10 cellular contexts compared by ENCODE assay signal in genomic region chr15:48976444-48977088, GRCh38. TPM values are rescaled to one million over a fixed set of nuclear protein-coding genes. Genes with fewer than 3 reads are reported as not detected.
DNase-seq lines count a peak whose midpoint lies in the region; ATAC-seq and TF ChIP-seq lines count a peak whose summit lies in the region.
"Had no signal": no experiment of that assay in that cellular context is flagged by ENCODE, and none has a peak within 500 bp of the region (broad histone marks: within the 10 kb centered on the region; RNA-seq: fewer than 3 reads in every experiment).

No MANE protein-coding gene starts in this region.

- H3K27ac ChIP-seq in DOHH2 (ENCODE audit: low read depth, low read length) (no peak overlapping the region), Panc1 (ENCODE audit: low read length) (peak overlapping the region; percentile 66), trophoblast cell (ENCODE audit: low read depth, low read length) (no peak overlapping the region)

- peak overlapping the region; percentile 61 for H3K4me3 Mint-ChIP-seq in glutamatergic neuron (ENCODE audit: unreplicated experiment)

- H3K36me3 ChIP-seq in DOHH2 (ENCODE audit: control insufficient read depth, low read length): no peaks in the 10 kb centered on the region
- no peaks in the 10 kb centered on the region for H3K36me3 ChIP-seq in Panc1 (ENCODE audit: control insufficient read depth, insufficient read depth, low read length)
- no peaks in the 10 kb centered on the region for H3K36me3 ChIP-seq in trophoblast cell (ENCODE audit: control insufficient read depth in 1 of 2, insufficient read depth in 2 of 2, low read length in 2 of 2)
- H3K36me3 ChIP-seq: spleen had no signal

- no TSS peak for BruUV-seq in Panc1 (replicated peaks; lab: Mats Ljungman, UMichigan)

- H3K9me3 ChIP-seq in DOHH2 (ENCODE audit: control insufficient read depth, insufficient read depth, low read length): no peaks in the 10 kb centered on the region
- H3K9me3 ChIP-seq in Panc1 (ENCODE audit: control insufficient read depth, insufficient read depth, low read depth, low read length): no peaks in the 10 kb centered on the region
- no peaks in the 10 kb centered on the region for H3K9me3 ChIP-seq in trophoblast cell (ENCODE audit: insufficient read depth, low read depth, low read length)
- H3K9me3 ChIP-seq: spleen had no signal

- peak overlapping the region; percentile 88 for H3K14ac ChIP-seq in trophoblast cell (ENCODE audit: low read length)

- H4K8ac ChIP-seq in trophoblast cell (ENCODE audit: low read depth, low read length): peak overlapping the region; percentile 95

- no peak overlapping the region for H2BK5ac ChIP-seq in trophoblast cell (ENCODE audit: low read depth, low read length, poor library complexity)

- H4K12ac ChIP-seq in trophoblast cell (ENCODE audit: low read depth, low read length): peak overlapping the region; percentile 94

- intact Hi-C loops in Panc1 (cut with micrococcal nuclease; ENCODE audit: unreplicated experiment): no loop called here

- H4K91ac ChIP-seq in trophoblast cell (ENCODE audit: low read depth, low read length): no peak overlapping the region

- H3K9ac ChIP-seq in trophoblast cell (ENCODE audit: low read length): no peak overlapping the region

- CTCF ChIA-PET in Panc1 (lab: Charles Lee): interaction anchor here (0.9 to 2.2 kb wide), 3 partner anchors 99 to 169 kb away, joined by 3 to 10 read pairs (median 9); partner anchors contain the start of gene EID1

- 0 out of 2 replicates have a peak, but pooled peaks have one; percentile 9 for ATAC-seq in Panc1
- no peak for ATAC-seq in HG02588 (IDR thresholded peaks at IDR 0.05; ENCODE audit: unreplicated experiment)
- ATAC-seq in GM19035 (IDR thresholded peaks at IDR 0.05; ENCODE audit: unreplicated experiment): no peak
- ATAC-seq in HG02798 (IDR thresholded peaks at IDR 0.05; ENCODE audit: poor library complexity, unreplicated experiment): no peak

- H3K4me2 ChIP-seq in DOHH2 (ENCODE audit: low read length) (peak overlapping the region; percentile 70; the same call in 1 of the 2 replicates), trophoblast cell (ENCODE audit: low read length) (peak overlapping the region; percentile 63)

- H3K9me2 ChIP-seq in DOHH2 (replicated peaks; ENCODE audit: control insufficient read depth, low read length): no peaks in the 10 kb centered on the region

- DNase-seq in Panc1 (ENCODE audit: low read depth, low spot score) (no peak), glutamatergic neuron (no peak), trophoblast cell (no peak), NCI-H2227 (lab: John Stamatoyannopoulos, UW; ENCODE audit: unreplicated experiment) (no peak)
- DNase-seq: activated CD4-positive, alpha-beta T cell treated with anti-CD3 and anti-CD28 coated beads, Interleukin-2, amount 50 U/mL, for 48 hours had no signal

- WGBS in trophoblast cell (ENCODE audit: extremely low coverage, insufficient coverage, insufficient read length): no CpG with 5 or more reads among the region's 17 CpGs

- H3F3A ChIP-seq in DOHH2 (ENCODE audit: control insufficient read depth, insufficient read depth): no peaks in the 10 kb centered on the region

- peaks cover 2% of the 10 kb centered on the region for H3K27me3 Mint-ChIP-seq in glutamatergic neuron (ENCODE audit: unreplicated experiment)

- peak overlapping the region; percentile 64 for H3K4me3 ChIP-seq in DOHH2 (ENCODE audit: low read length)
- H3K4me3 ChIP-seq in Panc1 (ENCODE audit: low read depth in 2 of 2, low read length in 2 of 2): peak overlapping the region; percentile 55 to 74; a peak in 3 of 4 replicates
- H3K4me3 ChIP-seq in trophoblast cell (ENCODE audit: low read depth, low read length): no peak overlapping the region

- no peaks in the 10 kb centered on the region for H3K79me2 ChIP-seq in DOHH2 (ENCODE audit: control insufficient read depth, low read length)
- peaks cover 3% of the 10 kb centered on the region for H3K79me2 ChIP-seq in trophoblast cell (ENCODE audit: control insufficient read depth, insufficient read depth, low read length, poor library complexity)

- H2BK120ac ChIP-seq in trophoblast cell (ENCODE audit: insufficient read depth, low read length, poor library complexity): peak overlapping the region; percentile 90

- peaks cover 10% of the 10 kb centered on the region for H3K4me1 ChIP-seq in DOHH2 (ENCODE audit: control insufficient read depth, low read length)
- H3K4me1 ChIP-seq in Panc1 (ENCODE audit: control insufficient read depth, insufficient read depth, low read length): peaks cover 6% of the 10 kb centered on the region
- peaks cover 2 to 9% of the 10 kb centered on the region in 2 experiments for H3K4me1 ChIP-seq in trophoblast cell (ENCODE audit: control insufficient read depth in 1 of 2, insufficient read depth in 2 of 2, low read length in 2 of 2)

- H3K4me1 Mint-ChIP-seq in glutamatergic neuron (ENCODE audit: low read depth, unreplicated experiment): peaks cover 11% of the 10 kb centered on the region

- H2AK5ac ChIP-seq in trophoblast cell (ENCODE audit: low read length): peak overlapping the region; percentile 2

- peaks cover 4% of the 10 kb centered on the region; the same call in 1 of the 2 replicates for H3K27me3 ChIP-seq in DOHH2 (ENCODE audit: control insufficient read depth, low read length)
- H3K27me3 ChIP-seq in Panc1 (ENCODE audit: control insufficient read depth, insufficient read depth, low read length): no peaks in the 10 kb centered on the region
- H3K27me3 ChIP-seq in trophoblast cell (ENCODE audit: insufficient read depth, low read length): no peaks in the 10 kb centered on the region

- in situ Hi-C loops in Panc1 (cut with HindIII; ENCODE audit: low pct_unique_long_range_greater_than_20kb, low sequenced_read_pairs): no loop called here

- no peaks in the 10 kb centered on the region for H3K9me3 Mint-ChIP-seq in glutamatergic neuron (ENCODE audit: unreplicated experiment)

- H3K23ac ChIP-seq in trophoblast cell (ENCODE audit: low read length): no peak overlapping the region

- no peak overlapping the region for H2BK12ac ChIP-seq in trophoblast cell (ENCODE audit: low read length)

- peaks cover 9% of the 10 kb centered on the region for H3K36me3 Mint-ChIP-seq in glutamatergic neuron (ENCODE audit: unreplicated experiment)

- H4K20me1 ChIP-seq in DOHH2 (ENCODE audit: control insufficient read depth, insufficient read depth, low read depth, low read length): no peaks in the 10 kb centered on the region

- H3K4ac ChIP-seq in trophoblast cell (ENCODE audit: low read depth, low read length): no peak overlapping the region

- TF ChIP-seq CTCF in DOHH2 (IDR thresholded peaks at IDR 0.05; ENCODE audit: low read depth, low read length, poor library complexity, severe bottlenecking) (no peak), Panc1 (IDR thresholded peaks at IDR 0.05) (no peak), glutamatergic neuron (IDR thresholded peaks at IDR 0.05; ENCODE audit: partially characterized antibody, unreplicated experiment) (no peak)

- no peak overlapping the region for H3K27ac Mint-ChIP-seq in glutamatergic neuron (ENCODE audit: unreplicated experiment)

- POLR2A ChIA-PET in Panc1 (lab: Charles Lee): no interaction called here

- no peak overlapping the region for H3K18ac ChIP-seq in trophoblast cell (ENCODE audit: low read length)

- peaks cover 7% of the 10 kb centered on the region for H3K79me1 ChIP-seq in trophoblast cell (ENCODE audit: low read length)

- H2AFZ ChIP-seq in trophoblast cell (ENCODE audit: insufficient read depth, low read length, poor library complexity): peak overlapping the region; percentile 97

RNA-seq across cellular contexts. Expression of gene SHC4, which starts 12.8 kb away (rescaled TPM):
- total RNA-seq in Panc1 (2021; ENCODE audit: unreplicated experiment): 0.10 TPM
- not detected for polyA plus RNA-seq in Panc1 (2012; ENCODE audit: insufficient read length)
- 4.4 TPM for total RNA-seq in glutamatergic neuron (ENCODE audit: unreplicated experiment)
- 0.14 and 0.26 TPM in 2 replicates for polyA plus RNA-seq in trophoblast cell (2013)
